In genomic region chr1:218262259-218262658, GRCh38 we compare ENCODE assay signal across 3 cellular contexts.
TF ChIP-seq lines count a peak whose summit lies in the region.

No MANE protein-coding gene starts in this region.

TF ChIP-seq in A549, 52 proteins besides CTCF, POLR2A, EP300 and RAD21 (continued from another document):
- TF ChIP-seq, protein P1, sequence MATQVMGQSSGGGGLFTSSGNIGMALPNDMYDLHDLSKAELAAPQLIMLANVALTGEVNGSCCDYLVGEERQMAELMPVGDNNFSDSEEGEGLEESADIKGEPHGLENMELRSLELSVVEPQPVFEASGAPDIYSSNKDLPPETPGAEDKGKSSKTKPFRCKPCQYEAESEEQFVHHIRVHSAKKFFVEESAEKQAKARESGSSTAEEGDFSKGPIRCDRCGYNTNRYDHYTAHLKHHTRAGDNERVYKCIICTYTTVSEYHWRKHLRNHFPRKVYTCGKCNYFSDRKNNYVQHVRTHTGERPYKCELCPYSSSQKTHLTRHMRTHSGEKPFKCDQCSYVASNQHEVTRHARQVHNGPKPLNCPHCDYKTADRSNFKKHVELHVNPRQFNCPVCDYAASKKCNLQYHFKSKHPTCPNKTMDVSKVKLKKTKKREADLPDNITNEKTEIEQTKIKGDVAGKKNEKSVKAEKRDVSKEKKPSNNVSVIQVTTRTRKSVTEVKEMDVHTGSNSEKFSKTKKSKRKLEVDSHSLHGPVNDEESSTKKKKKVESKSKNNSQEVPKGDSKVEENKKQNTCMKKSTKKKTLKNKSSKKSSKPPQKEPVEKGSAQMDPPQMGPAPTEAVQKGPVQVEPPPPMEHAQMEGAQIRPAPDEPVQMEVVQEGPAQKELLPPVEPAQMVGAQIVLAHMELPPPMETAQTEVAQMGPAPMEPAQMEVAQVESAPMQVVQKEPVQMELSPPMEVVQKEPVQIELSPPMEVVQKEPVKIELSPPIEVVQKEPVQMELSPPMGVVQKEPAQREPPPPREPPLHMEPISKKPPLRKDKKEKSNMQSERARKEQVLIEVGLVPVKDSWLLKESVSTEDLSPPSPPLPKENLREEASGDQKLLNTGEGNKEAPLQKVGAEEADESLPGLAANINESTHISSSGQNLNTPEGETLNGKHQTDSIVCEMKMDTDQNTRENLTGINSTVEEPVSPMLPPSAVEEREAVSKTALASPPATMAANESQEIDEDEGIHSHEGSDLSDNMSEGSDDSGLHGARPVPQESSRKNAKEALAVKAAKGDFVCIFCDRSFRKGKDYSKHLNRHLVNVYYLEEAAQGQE (IDR thresholded peaks at IDR 0.05), result peak; percentile 40; the same call in 1 of the 2 replicates

TF ChIP-seq in HCT116, 20 proteins besides CTCF, POLR2A, EP300 and RAD21 (continued from another document):
- TF ChIP-seq, protein P1 (IDR thresholded peaks at IDR 0.05; ENCODE audit: low read depth), result peak; percentile 39
- no peak for TF ChIP-seq ELF1 (IDR thresholded peaks at IDR 0.05; ENCODE audit: borderline replicate concordance, low read depth)

TF ChIP-seq in PFSK-1, 5 proteins besides CTCF, POLR2A, EP300 and RAD21 (continued from another document):
- TF ChIP-seq FOXP2 (optimal IDR thresholded peaks at IDR 0.05; ENCODE audit: borderline replicate concordance, extremely low read depth, extremely low read length, insufficient read depth), result no peak
- no peak for TF ChIP-seq POLR2AphosphoS5 (IDR thresholded peaks at IDR 0.05; ENCODE audit: low read depth, low read length)
TF ChIP-seq in PFSK-1: peak in this region for 1.
